ENCODE assay signal across 1 cellular context in genomic region chr2:205685314-205686230, GRCh38.
TF ChIP-seq lines count a peak whose summit lies in the region.

No MANE protein-coding gene starts in this region.

TF ChIP-seq in WTC11, 78 proteins besides CTCF, POLR2A, EP300 and RAD21 (continued from another document and continues in another):
- TF ChIP-seq, protein P1, sequence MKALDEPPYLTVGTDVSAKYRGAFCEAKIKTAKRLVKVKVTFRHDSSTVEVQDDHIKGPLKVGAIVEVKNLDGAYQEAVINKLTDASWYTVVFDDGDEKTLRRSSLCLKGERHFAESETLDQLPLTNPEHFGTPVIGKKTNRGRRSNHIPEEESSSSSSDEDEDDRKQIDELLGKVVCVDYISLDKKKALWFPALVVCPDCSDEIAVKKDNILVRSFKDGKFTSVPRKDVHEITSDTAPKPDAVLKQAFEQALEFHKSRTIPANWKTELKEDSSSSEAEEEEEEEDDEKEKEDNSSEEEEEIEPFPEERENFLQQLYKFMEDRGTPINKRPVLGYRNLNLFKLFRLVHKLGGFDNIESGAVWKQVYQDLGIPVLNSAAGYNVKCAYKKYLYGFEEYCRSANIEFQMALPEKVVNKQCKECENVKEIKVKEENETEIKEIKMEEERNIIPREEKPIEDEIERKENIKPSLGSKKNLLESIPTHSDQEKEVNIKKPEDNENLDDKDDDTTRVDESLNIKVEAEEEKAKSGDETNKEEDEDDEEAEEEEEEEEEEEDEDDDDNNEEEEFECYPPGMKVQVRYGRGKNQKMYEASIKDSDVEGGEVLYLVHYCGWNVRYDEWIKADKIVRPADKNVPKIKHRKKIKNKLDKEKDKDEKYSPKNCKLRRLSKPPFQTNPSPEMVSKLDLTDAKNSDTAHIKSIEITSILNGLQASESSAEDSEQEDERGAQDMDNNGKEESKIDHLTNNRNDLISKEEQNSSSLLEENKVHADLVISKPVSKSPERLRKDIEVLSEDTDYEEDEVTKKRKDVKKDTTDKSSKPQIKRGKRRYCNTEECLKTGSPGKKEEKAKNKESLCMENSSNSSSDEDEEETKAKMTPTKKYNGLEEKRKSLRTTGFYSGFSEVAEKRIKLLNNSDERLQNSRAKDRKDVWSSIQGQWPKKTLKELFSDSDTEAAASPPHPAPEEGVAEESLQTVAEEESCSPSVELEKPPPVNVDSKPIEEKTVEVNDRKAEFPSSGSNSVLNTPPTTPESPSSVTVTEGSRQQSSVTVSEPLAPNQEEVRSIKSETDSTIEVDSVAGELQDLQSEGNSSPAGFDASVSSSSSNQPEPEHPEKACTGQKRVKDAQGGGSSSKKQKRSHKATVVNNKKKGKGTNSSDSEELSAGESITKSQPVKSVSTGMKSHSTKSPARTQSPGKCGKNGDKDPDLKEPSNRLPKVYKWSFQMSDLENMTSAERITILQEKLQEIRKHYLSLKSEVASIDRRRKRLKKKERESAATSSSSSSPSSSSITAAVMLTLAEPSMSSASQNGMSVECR (CRISPR knock-in tag; IDR thresholded peaks at IDR 0.05; ENCODE audit: borderline replicate concordance): peak; percentile 98
- TF ChIP-seq FOXJ3 (CRISPR knock-in tag; IDR thresholded peaks at IDR 0.05; ENCODE audit: borderline replicate concordance) (0 out of 2 replicates have a peak, but pooled peaks have one; percentile 54), ZNF263 (CRISPR knock-in tag; IDR thresholded peaks at IDR 0.05; ENCODE audit: low read depth) (no peak; the same call in 1 of the 2 replicates), IRF2 (CRISPR knock-in tag; IDR thresholded peaks at IDR 0.05; ENCODE audit: borderline replicate concordance, low read depth) (no peak), TEAD1 (CRISPR knock-in tag; IDR thresholded peaks at IDR 0.05) (peak; percentile 97), SOX15 (CRISPR knock-in tag; IDR thresholded peaks at IDR 0.05) (no peak), NR2C2 (CRISPR knock-in tag; IDR thresholded peaks at IDR 0.05) (no peak), HMGA2 (CRISPR knock-in tag; IDR thresholded peaks at IDR 0.05) (no peak), SMAD3 (CRISPR knock-in tag; IDR thresholded peaks at IDR 0.05; ENCODE audit: borderline replicate concordance) (peak; percentile 95), NFATC4 (CRISPR knock-in tag; IDR thresholded peaks at IDR 0.05) (no peak), TEAD4 (CRISPR knock-in tag; IDR thresholded peaks at IDR 0.05) (peak; percentile 84), AR (CRISPR knock-in tag; IDR thresholded peaks at IDR 0.05) (no peak), NFE2L1 (CRISPR knock-in tag; IDR thresholded peaks at IDR 0.05) (peak; percentile 88), KAT7 (CRISPR knock-in tag; IDR thresholded peaks at IDR 0.05; ENCODE audit: borderline replicate concordance) (peak; percentile 87; the same call in 1 of the 2 replicates), ZNF232 (CRISPR knock-in tag; IDR thresholded peaks at IDR 0.05) (peak; percentile 97), HMGXB4 (CRISPR knock-in tag; IDR thresholded peaks at IDR 0.05) (peak; percentile 86), OVOL2 (CRISPR knock-in tag; IDR thresholded peaks at IDR 0.05; ENCODE audit: borderline replicate concordance) (no peak), USF1 (CRISPR knock-in tag; IDR thresholded peaks at IDR 0.05) (peak; percentile 80), ZBTB21 (CRISPR knock-in tag; IDR thresholded peaks at IDR 0.05; ENCODE audit: borderline replicate concordance) (peak; percentile 78; the same call in 1 of the 2 replicates), ZNF281 (CRISPR knock-in tag; IDR thresholded peaks at IDR 0.05) (peak; percentile 80; the same call in 1 of the 2 replicates), ATF1 (CRISPR knock-in tag; IDR thresholded peaks at IDR 0.05) (0 out of 2 replicates have a peak, but pooled peaks have one; percentile 61), ELF4 (CRISPR knock-in tag; IDR thresholded peaks at IDR 0.05; ENCODE audit: low read depth) (peak; percentile 93), TCF7 (CRISPR knock-in tag; IDR thresholded peaks at IDR 0.05; ENCODE audit: low read depth) (peak; percentile 75), NR1H2 (CRISPR knock-in tag; IDR thresholded peaks at IDR 0.05) (peak; percentile 34; the same call in 1 of the 2 replicates)
- TF ChIP-seq, protein P2, sequence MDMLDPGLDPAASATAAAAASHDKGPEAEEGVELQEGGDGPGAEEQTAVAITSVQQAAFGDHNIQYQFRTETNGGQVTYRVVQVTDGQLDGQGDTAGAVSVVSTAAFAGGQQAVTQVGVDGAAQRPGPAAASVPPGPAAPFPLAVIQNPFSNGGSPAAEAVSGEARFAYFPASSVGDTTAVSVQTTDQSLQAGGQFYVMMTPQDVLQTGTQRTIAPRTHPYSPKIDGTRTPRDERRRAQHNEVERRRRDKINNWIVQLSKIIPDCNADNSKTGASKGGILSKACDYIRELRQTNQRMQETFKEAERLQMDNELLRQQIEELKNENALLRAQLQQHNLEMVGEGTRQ (CRISPR knock-in tag; IDR thresholded peaks at IDR 0.05): 0 out of 2 replicates have a peak, but pooled peaks have one; percentile 28
- TF ChIP-seq, protein P3, sequence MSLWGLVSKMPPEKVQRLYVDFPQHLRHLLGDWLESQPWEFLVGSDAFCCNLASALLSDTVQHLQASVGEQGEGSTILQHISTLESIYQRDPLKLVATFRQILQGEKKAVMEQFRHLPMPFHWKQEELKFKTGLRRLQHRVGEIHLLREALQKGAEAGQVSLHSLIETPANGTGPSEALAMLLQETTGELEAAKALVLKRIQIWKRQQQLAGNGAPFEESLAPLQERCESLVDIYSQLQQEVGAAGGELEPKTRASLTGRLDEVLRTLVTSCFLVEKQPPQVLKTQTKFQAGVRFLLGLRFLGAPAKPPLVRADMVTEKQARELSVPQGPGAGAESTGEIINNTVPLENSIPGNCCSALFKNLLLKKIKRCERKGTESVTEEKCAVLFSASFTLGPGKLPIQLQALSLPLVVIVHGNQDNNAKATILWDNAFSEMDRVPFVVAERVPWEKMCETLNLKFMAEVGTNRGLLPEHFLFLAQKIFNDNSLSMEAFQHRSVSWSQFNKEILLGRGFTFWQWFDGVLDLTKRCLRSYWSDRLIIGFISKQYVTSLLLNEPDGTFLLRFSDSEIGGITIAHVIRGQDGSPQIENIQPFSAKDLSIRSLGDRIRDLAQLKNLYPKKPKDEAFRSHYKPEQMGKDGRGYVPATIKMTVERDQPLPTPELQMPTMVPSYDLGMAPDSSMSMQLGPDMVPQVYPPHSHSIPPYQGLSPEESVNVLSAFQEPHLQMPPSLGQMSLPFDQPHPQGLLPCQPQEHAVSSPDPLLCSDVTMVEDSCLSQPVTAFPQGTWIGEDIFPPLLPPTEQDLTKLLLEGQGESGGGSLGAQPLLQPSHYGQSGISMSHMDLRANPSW (CRISPR knock-in tag; conservative IDR thresholded peaks at IDR 0.05; ENCODE audit: low read depth): no peak
- TF ChIP-seq, protein P4, sequence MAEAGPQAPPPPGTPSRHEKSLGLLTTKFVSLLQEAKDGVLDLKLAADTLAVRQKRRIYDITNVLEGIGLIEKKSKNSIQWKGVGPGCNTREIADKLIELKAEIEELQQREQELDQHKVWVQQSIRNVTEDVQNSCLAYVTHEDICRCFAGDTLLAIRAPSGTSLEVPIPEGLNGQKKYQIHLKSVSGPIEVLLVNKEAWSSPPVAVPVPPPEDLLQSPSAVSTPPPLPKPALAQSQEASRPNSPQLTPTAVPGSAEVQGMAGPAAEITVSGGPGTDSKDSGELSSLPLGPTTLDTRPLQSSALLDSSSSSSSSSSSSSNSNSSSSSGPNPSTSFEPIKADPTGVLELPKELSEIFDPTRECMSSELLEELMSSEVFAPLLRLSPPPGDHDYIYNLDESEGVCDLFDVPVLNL (CRISPR knock-in tag; IDR thresholded peaks at IDR 0.05; ENCODE audit: borderline replicate concordance, low read depth): no peak; the same call in none of the 2 replicates
- TF ChIP-seq, protein P5, sequence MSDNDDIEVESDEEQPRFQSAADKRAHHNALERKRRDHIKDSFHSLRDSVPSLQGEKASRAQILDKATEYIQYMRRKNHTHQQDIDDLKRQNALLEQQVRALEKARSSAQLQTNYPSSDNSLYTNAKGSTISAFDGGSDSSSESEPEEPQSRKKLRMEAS (CRISPR knock-in tag; IDR thresholded peaks at IDR 0.05): peak; percentile 96
- TF ChIP-seq, protein P6, sequence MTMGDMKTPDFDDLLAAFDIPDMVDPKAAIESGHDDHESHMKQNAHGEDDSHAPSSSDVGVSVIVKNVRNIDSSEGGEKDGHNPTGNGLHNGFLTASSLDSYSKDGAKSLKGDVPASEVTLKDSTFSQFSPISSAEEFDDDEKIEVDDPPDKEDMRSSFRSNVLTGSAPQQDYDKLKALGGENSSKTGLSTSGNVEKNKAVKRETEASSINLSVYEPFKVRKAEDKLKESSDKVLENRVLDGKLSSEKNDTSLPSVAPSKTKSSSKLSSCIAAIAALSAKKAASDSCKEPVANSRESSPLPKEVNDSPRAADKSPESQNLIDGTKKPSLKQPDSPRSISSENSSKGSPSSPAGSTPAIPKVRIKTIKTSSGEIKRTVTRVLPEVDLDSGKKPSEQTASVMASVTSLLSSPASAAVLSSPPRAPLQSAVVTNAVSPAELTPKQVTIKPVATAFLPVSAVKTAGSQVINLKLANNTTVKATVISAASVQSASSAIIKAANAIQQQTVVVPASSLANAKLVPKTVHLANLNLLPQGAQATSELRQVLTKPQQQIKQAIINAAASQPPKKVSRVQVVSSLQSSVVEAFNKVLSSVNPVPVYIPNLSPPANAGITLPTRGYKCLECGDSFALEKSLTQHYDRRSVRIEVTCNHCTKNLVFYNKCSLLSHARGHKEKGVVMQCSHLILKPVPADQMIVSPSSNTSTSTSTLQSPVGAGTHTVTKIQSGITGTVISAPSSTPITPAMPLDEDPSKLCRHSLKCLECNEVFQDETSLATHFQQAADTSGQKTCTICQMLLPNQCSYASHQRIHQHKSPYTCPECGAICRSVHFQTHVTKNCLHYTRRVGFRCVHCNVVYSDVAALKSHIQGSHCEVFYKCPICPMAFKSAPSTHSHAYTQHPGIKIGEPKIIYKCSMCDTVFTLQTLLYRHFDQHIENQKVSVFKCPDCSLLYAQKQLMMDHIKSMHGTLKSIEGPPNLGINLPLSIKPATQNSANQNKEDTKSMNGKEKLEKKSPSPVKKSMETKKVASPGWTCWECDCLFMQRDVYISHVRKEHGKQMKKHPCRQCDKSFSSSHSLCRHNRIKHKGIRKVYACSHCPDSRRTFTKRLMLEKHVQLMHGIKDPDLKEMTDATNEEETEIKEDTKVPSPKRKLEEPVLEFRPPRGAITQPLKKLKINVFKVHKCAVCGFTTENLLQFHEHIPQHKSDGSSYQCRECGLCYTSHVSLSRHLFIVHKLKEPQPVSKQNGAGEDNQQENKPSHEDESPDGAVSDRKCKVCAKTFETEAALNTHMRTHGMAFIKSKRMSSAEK (CRISPR knock-in tag; IDR thresholded peaks at IDR 0.05; ENCODE audit: borderline replicate concordance): no peak
- TF ChIP-seq, protein P7, sequence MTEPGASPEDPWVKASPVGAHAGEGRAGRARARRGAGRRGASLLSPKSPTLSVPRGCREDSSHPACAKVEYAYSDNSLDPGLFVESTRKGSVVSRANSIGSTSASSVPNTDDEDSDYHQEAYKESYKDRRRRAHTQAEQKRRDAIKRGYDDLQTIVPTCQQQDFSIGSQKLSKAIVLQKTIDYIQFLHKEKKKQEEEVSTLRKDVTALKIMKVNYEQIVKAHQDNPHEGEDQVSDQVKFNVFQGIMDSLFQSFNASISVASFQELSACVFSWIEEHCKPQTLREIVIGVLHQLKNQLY (CRISPR knock-in tag; IDR thresholded peaks at IDR 0.05): no peak
